ENCODE assay signal across 1 cellular context in genomic region chr14:37594916-37595808, GRCh38.
TF ChIP-seq lines count a peak whose summit lies in the region.

TSS of gene FOXA1 (minus strand) at chr14:37595249. CDS start at chr14:37594972, 277 bp downstream.
TSS of gene TTC6 (plus strand) at chr14:37595629. CDS start at chr14:37622065, 26,436 bp downstream.

TF ChIP-seq in K562, 482 proteins besides CTCF, POLR2A, EP300 and RAD21 (continued from another document):
- no peak for TF ChIP-seq ZNF512 (tag; IDR thresholded peaks at IDR 0.05)
- no peak for TF ChIP-seq HDAC1 (IDR thresholded peaks at IDR 0.05)
- no peak for TF ChIP-seq GATAD2B (IDR thresholded peaks at IDR 0.05; ENCODE audit: borderline replicate concordance)
- TF ChIP-seq EWSR1 (IDR thresholded peaks at IDR 0.05; ENCODE audit: borderline replicate concordance, low read depth, partially characterized antibody): no peak
- TF ChIP-seq ZBTB34 (CRISPR knock-in tag; IDR thresholded peaks at IDR 0.05): no peak
- no peak for TF ChIP-seq KLF1 (tag; IDR thresholded peaks at IDR 0.05)
- no peak for TF ChIP-seq ZFP36 (IDR thresholded peaks at IDR 0.05; ENCODE audit: low read depth, low read length, partially characterized antibody)
- peak; percentile 72 for TF ChIP-seq POLR2G (IDR thresholded peaks at IDR 0.05; ENCODE audit: low read depth, low read length)
- TF ChIP-seq RB1 (IDR thresholded peaks at IDR 0.05; ENCODE audit: low read depth): 0 out of 2 replicates have a peak, but pooled peaks have one; percentile 32
- peak; percentile 54 for TF ChIP-seq PCBP1 (IDR thresholded peaks at IDR 0.05; ENCODE audit: low read depth, low read length, poor library complexity, severe bottlenecking)
- TF ChIP-seq CC2D1A (IDR thresholded peaks at IDR 0.05): no peak
- TF ChIP-seq FOXJ3 (CRISPR knock-in tag; IDR thresholded peaks at IDR 0.05): no peak
- TF ChIP-seq RBM22 (IDR thresholded peaks at IDR 0.05; ENCODE audit: low read depth, low read length, poor library complexity, severe bottlenecking): no peak
- peak; percentile 63; the same call in 1 of the 2 replicates for TF ChIP-seq ZBTB7A (IDR thresholded peaks at IDR 0.05; ENCODE audit: borderline replicate concordance, control insufficient read depth, low read depth, low read length)
- TF ChIP-seq CTBP1 (IDR thresholded peaks at IDR 0.05; ENCODE audit: borderline replicate concordance): peak; percentile 52; the same call in 1 of the 2 replicates
- TF ChIP-seq RCOR1 (IDR thresholded peaks at IDR 0.05; ENCODE audit: borderline replicate concordance in 1 of 2, low read depth in 2 of 2, low read length in 2 of 2): no peak
- TF ChIP-seq NKRF (IDR thresholded peaks at IDR 0.05; ENCODE audit: borderline replicate concordance): no peak
- no peak for TF ChIP-seq SRSF7 (optimal IDR thresholded peaks at IDR 0.05; ENCODE audit: low read depth, low read length)
TF ChIP-seq in K562: peak in this region for 17.
